In genomic region chr9:75988663-75989062, GRCh38 we compare ENCODE assay signal across 21 cellular contexts.
DNase-seq lines count a peak whose midpoint lies in the region; ATAC-seq, FAIRE-seq and TF ChIP-seq lines count a peak whose summit lies in the region.
"Had no signal": no experiment of that assay in that cellular context is flagged by ENCODE, and none has a peak within 500 bp of the region (broad histone marks: within the 10 kb centered on the region; RNA-seq: fewer than 3 reads in every experiment).

No MANE protein-coding gene starts in this region.

- H3K27ac Mint-ChIP-seq in MCF 10A (ENCODE audit: low read depth, unreplicated experiment) = no peak overlapping the region
- H3K27ac Mint-ChIP-seq: CD4-positive, alpha-beta memory T cell; GM23338 had no signal

- H3K9me3 Mint-ChIP-seq in MCF 10A (ENCODE audit: unreplicated experiment) = peaks cover 44% of the 10 kb centered on the region
- H3K9me3 Mint-ChIP-seq: GM23338 had no signal

- BruUV-seq in MCF 10A (replicated peaks; lab: Mats Ljungman, UMichigan) = no TSS peak

- H3K4me2 ChIP-seq in keratinocyte (ENCODE audit: control insufficient read depth, extremely low read depth, insufficient read depth, low read depth, low read length) = peak overlapping the region; percentile 9
- H3K4me2 ChIP-seq: BLaER1, GM23338 had no signal

- no peaks in the 10 kb centered on the region for H3K4me1 Mint-ChIP-seq in MCF 10A (ENCODE audit: insufficient read depth, unreplicated experiment)
- H3K4me1 Mint-ChIP-seq: GM23338 had no signal

- POLR2A ChIA-PET in MCF 10A (lab: Yijun Ruan, JAX) = no interaction called here

- ATAC-seq in HG03342 (IDR thresholded peaks at IDR 0.05; ENCODE audit: unreplicated experiment) (no peak), HG03432 (IDR thresholded peaks at IDR 0.05; ENCODE audit: unreplicated experiment) (no peak)
- ATAC-seq: GM23338, HepG2 had no signal

- DNase-seq in MCF 10A (ENCODE audit: unreplicated experiment) = peak; percentile 62
- DNase-seq in breast epithelium (ENCODE audit: low spot score in 2 of 2) = no peak
- peak; percentile 33 for DNase-seq in epithelial cell of prostate (ENCODE audit: low read depth, low spot score)
- no peak for DNase-seq in keratinocyte (ENCODE audit: low read depth, low spot score)
- DNase-seq in suprapubic skin (ENCODE audit: low spot score in 2 of 2) = no peak
- DNase-seq in iPS-NIHi7 (ENCODE audit: extremely low spot score) = no peak
- DNase-seq: 8988T; CD4-positive, alpha-beta memory T cell; DMS153; DMS79; GDM1; HCEC 1CT had no signal

- H3K27ac ChIP-seq in breast epithelium (no peak overlapping the region), epithelial cell of prostate (peak overlapping the region; percentile 24), keratinocyte (ENCODE audit: control insufficient read depth, insufficient read depth, low read length) (no peak overlapping the region), suprapubic skin (peak overlapping the region; percentile 29)
- H3K27ac ChIP-seq: BLaER1 had no signal

- TF ChIP-seq CTCF in MCF 10A (IDR thresholded peaks at IDR 0.05; ENCODE audit: unreplicated experiment) = no peak
- TF ChIP-seq CTCF in breast epithelium (IDR thresholded peaks at IDR 0.05) = no peak
- TF ChIP-seq CTCF in keratinocyte (optimal IDR thresholded peaks at IDR 0.05 in 1 of 3, IDR thresholded peaks at IDR 0.05 in 1 of 3, conservative IDR thresholded peaks at IDR 0.05 in 1 of 3; ENCODE audit: extremely low read depth in 1 of 3, insufficient read depth in 2 of 3, low read length in 3 of 3) = no peak
- TF ChIP-seq CTCF in suprapubic skin (IDR thresholded peaks at IDR 0.05) = no peak

- CTCF ChIA-PET in MCF 10A (lab: Yijun Ruan, JAX) = no interaction called here

- no peaks in the 10 kb centered on the region for H3K9me3 ChIP-seq in breast epithelium
- H3K9me3 ChIP-seq in keratinocyte (ENCODE audit: control insufficient read depth, low read depth, low read length) = no peaks in the 10 kb centered on the region
- no peaks in the 10 kb centered on the region for H3K9me3 ChIP-seq in suprapubic skin
- H3K9me3 ChIP-seq: BLaER1 had no signal

- TF ChIP-seq EP300 in suprapubic skin (IDR thresholded peaks at IDR 0.05) = no peak

- H3K27me3 Mint-ChIP-seq in MCF 10A (ENCODE audit: insufficient read depth, unreplicated experiment) = no peaks in the 10 kb centered on the region
- H3K27me3 Mint-ChIP-seq: CD4-positive, alpha-beta memory T cell had no signal

- H3K4me1 ChIP-seq in breast epithelium (no peaks in the 10 kb centered on the region), keratinocyte (ENCODE audit: control insufficient read depth, extremely low read depth, insufficient read depth, low read length) (peaks cover 21% of the 10 kb centered on the region), suprapubic skin (no peaks in the 10 kb centered on the region)
- H3K4me1 ChIP-seq: BLaER1 had no signal

- no peak overlapping the region for H3K4me3 Mint-ChIP-seq in MCF 10A (ENCODE audit: unreplicated experiment)
- H3K4me3 Mint-ChIP-seq: CD14-positive monocyte; CD4-positive, alpha-beta memory T cell; GM23338 had no signal

- FAIRE-seq in keratinocyte (lab: Jason Lieb, UNC) = peak; percentile 88
- FAIRE-seq: GM12892, GM18507, H54, HepG2 had no signal

- peak overlapping the region; percentile 16 for H2AFZ ChIP-seq in keratinocyte (ENCODE audit: control insufficient read depth, low read length)
- H2AFZ ChIP-seq: GM23338 had no signal

- no peaks in the 10 kb centered on the region for H3K9me1 ChIP-seq in keratinocyte (ENCODE audit: control insufficient read depth, extremely low read depth, insufficient read depth, low read length)

- dilution Hi-C loops in keratinocyte (cut with MboI; ENCODE audit: extremely low pct_ligation_motif_present, low sequenced_read_pairs) = no loop called here

- H3K4me3 ChIP-seq in breast epithelium = no peak overlapping the region
- no peak overlapping the region for H3K4me3 ChIP-seq in keratinocyte (ENCODE audit: control insufficient read depth in 2 of 3, extremely low read depth in 1 of 3, insufficient read depth in 2 of 3, low read depth in 1 of 3, low read length in 3 of 3)
- no peak overlapping the region for H3K4me3 ChIP-seq in suprapubic skin
- H3K4me3 ChIP-seq: BLaER1, GM23338 had no signal

- H3K27me3 ChIP-seq in breast epithelium (no peaks in the 10 kb centered on the region), keratinocyte (ENCODE audit: control insufficient read depth, extremely low read depth, insufficient read depth, low read length) (no peaks in the 10 kb centered on the region), suprapubic skin (no peaks in the 10 kb centered on the region)
- H3K27me3 ChIP-seq: BLaER1 had no signal

- H3K36me3 Mint-ChIP-seq in MCF 10A (ENCODE audit: insufficient read depth, unreplicated experiment) = no peaks in the 10 kb centered on the region

- no peak overlapping the region for H3K9ac ChIP-seq in keratinocyte (ENCODE audit: control insufficient read depth, extremely low read depth, insufficient read depth, low read length)
- H3K9ac ChIP-seq: BLaER1 had no signal

- TF ChIP-seq POLR2A in breast epithelium (IDR thresholded peaks at IDR 0.05) (no peak), suprapubic skin (IDR thresholded peaks at IDR 0.05) (no peak)

- intact Hi-C loops in MCF 10A (cut with micrococcal nuclease) = no loop called here
- intact Hi-C loops in breast epithelium (cut with DNase I; ENCODE audit: low total_unique reads) = no loop called here

- H3K36me3 ChIP-seq in breast epithelium (no peaks in the 10 kb centered on the region), keratinocyte (ENCODE audit: control insufficient read depth in 2 of 2, extremely low read depth in 1 of 2, insufficient read depth in 2 of 2, low read length in 2 of 2) (no peaks in the 10 kb centered on the region), suprapubic skin (no peaks in the 10 kb centered on the region)
- H3K36me3 ChIP-seq: BLaER1 had no signal

- H4K20me1 ChIP-seq in keratinocyte (ENCODE audit: control insufficient read depth, extremely low read depth, insufficient read depth, low read length) = no peaks in the 10 kb centered on the region
- H4K20me1 ChIP-seq: BLaER1 had no signal

- WGBS in suprapubic skin = 42% methylated on average over 2 of the region's 2 CpGs

- H3K79me2 ChIP-seq in keratinocyte (ENCODE audit: control insufficient read depth, insufficient read depth, low read length) = no peaks in the 10 kb centered on the region

Comparison
In these comparisons a context has a peak if more than half of its experiments do, and no peak if none do; other contexts are left out.
1. DNase-seq: peak in MCF 10A (single experiment) and epithelial cell of prostate (single experiment); none in breast epithelium (0 of 2), keratinocyte (single experiment), suprapubic skin (0 of 2) and iPS-NIHi7 (single experiment).
2. H3K27ac ChIP-seq: peak in epithelial cell of prostate (single experiment) and suprapubic skin (single experiment); none in breast epithelium (0 of 2) and keratinocyte (single experiment).